Comparison of ENCODE assay signal across 19 cellular contexts in genomic region chr19:5855151-5855550, GRCh38. TPM values are rescaled to one million over a fixed set of nuclear protein-coding genes. Genes with fewer than 3 reads are reported as not detected.
"Had no signal": no experiment of that assay in that cellular context is flagged by ENCODE, and none has a peak within 500 bp of the region (broad histone marks: within the 10 kb centered on the region; RNA-seq: fewer than 3 reads in every experiment).

No MANE protein-coding gene starts in this region.

RNA-seq across cellular contexts. Expression of gene FUT3, which starts 3.9 kb away (rescaled TPM):
- total RNA-seq: activated B cell treated with CpG ODN at 0.5 μM for 24 hours; activated CD4-positive, alpha-beta memory T cell treated with anti-CD3 and anti-CD28 coated beads for 36 hours; activated CD4-positive, alpha-beta T cell treated with anti-CD3 and anti-CD28 coated beads, Interleukin-2, amount 10 ng/mL, durations not matched to agents 24 days and 14 days; activated CD8-positive, alpha-beta memory T cell treated with anti-CD3 and anti-CD28 coated beads for 36 hours; activated CD8-positive, alpha-beta T cell treated with anti-CD3 and anti-CD28 coated beads for 36 hours; activated naive CD4-positive, alpha-beta T cell treated with anti-CD3 and anti-CD28 coated beads for 36 hours; activated naive CD8-positive, alpha-beta T cell treated with anti-CD3 and anti-CD28 coated beads for 36 hours; activated T-helper 1 cell treated with anti-CD3 and anti-CD28 coated beads, Interleukin-12 subunit alpha, Interleukin-12 subunit beta, Interleukin-2, Interleukin-4 antibody, amounts not matched to agents 30 ng/mL and 10 ng/mL and 1 ng/mL, durations not matched to agents 14 hours and 24 hours and 36 hours; aorta; cardiac septum; T-helper 1 cell treated with Interleukin-12 subunit alpha and Interleukin-12 subunit beta and Interleukin-4 antibody, amounts not matched to agents 30 ng/mL and 1 ng/mL, for 36 hours; T-helper 2 cell treated with Interferon-gamma antibody and Interleukin-4, amounts not matched to agents 100 ng/mL and 5 ng/mL, for 36 hours had no signal

RNA-seq across cellular contexts. Expression of gene FUT5, which starts 15.2 kb away (rescaled TPM):
- total RNA-seq: activated B cell treated with CpG ODN at 0.5 μM for 24 hours; activated CD4-positive, alpha-beta T cell treated with anti-CD3 and anti-CD28 coated beads, Interleukin-2, amount 10 ng/mL, durations not matched to agents 24 days and 14 days; activated CD8-positive, alpha-beta memory T cell treated with anti-CD3 and anti-CD28 coated beads for 36 hours; activated CD8-positive, alpha-beta T cell treated with anti-CD3 and anti-CD28 coated beads for 36 hours; activated naive CD8-positive, alpha-beta T cell treated with anti-CD3 and anti-CD28 coated beads for 36 hours; activated T-cell treated with anti-CD3 and anti-CD28 coated beads, Interleukin-2, amount 50 U/mL, for 4 hours; activated T-helper 1 cell treated with anti-CD3 and anti-CD28 coated beads, Interleukin-12 subunit alpha, Interleukin-12 subunit beta, Interleukin-2, Interleukin-4 antibody, amounts not matched to agents 30 ng/mL and 10 ng/mL and 1 ng/mL, durations not matched to agents 14 hours and 24 hours and 36 hours; adrenal gland; aorta; body of pancreas; breast epithelium; cardiac septum; cerebellum; T-helper 1 cell treated with Interleukin-12 subunit alpha and Interleukin-12 subunit beta and Interleukin-4 antibody, amounts not matched to agents 30 ng/mL and 1 ng/mL, for 36 hours; T-helper 2 cell treated with Interferon-gamma antibody and Interleukin-4, amounts not matched to agents 100 ng/mL and 5 ng/mL, for 36 hours had no signal

RNA-seq across cellular contexts. Expression of gene FUT6, which starts 15.6 kb away (rescaled TPM):
- total RNA-seq: activated B cell treated with CpG ODN at 0.5 μM for 24 hours; activated CD4-positive, alpha-beta memory T cell treated with anti-CD3 and anti-CD28 coated beads for 36 hours; activated CD4-positive, alpha-beta T cell treated with anti-CD3 and anti-CD28 coated beads, Interleukin-2, amount 10 ng/mL, durations not matched to agents 24 days and 14 days; activated CD8-positive, alpha-beta memory T cell treated with anti-CD3 and anti-CD28 coated beads for 36 hours; activated CD8-positive, alpha-beta T cell treated with anti-CD3 and anti-CD28 coated beads for 36 hours; activated naive CD4-positive, alpha-beta T cell treated with anti-CD3 and anti-CD28 coated beads for 36 hours; activated naive CD8-positive, alpha-beta T cell treated with anti-CD3 and anti-CD28 coated beads for 36 hours; activated T-cell treated with anti-CD3 and anti-CD28 coated beads, Interleukin-2, amount 50 U/mL, for 4 hours; activated T-helper 1 cell treated with anti-CD3 and anti-CD28 coated beads, Interleukin-12 subunit alpha, Interleukin-12 subunit beta, Interleukin-2, Interleukin-4 antibody, amounts not matched to agents 30 ng/mL and 10 ng/mL and 1 ng/mL, durations not matched to agents 14 hours and 24 hours and 36 hours; activated T-helper 17 cell treated with anti-CD3 and anti-CD28 coated beads, Interleukin-2, amount 50 U/mL, for 72 hours; adrenal gland; aorta; cardiac septum; cerebellum; T-helper 1 cell treated with Interleukin-12 subunit alpha and Interleukin-12 subunit beta and Interleukin-4 antibody, amounts not matched to agents 30 ng/mL and 1 ng/mL, for 36 hours; T-helper 17 cell; T-helper 2 cell treated with Interferon-gamma antibody and Interleukin-4, amounts not matched to agents 100 ng/mL and 5 ng/mL, for 36 hours had no signal
